17 cellular contexts compared by ENCODE assay signal in the genomic region with DNA sequence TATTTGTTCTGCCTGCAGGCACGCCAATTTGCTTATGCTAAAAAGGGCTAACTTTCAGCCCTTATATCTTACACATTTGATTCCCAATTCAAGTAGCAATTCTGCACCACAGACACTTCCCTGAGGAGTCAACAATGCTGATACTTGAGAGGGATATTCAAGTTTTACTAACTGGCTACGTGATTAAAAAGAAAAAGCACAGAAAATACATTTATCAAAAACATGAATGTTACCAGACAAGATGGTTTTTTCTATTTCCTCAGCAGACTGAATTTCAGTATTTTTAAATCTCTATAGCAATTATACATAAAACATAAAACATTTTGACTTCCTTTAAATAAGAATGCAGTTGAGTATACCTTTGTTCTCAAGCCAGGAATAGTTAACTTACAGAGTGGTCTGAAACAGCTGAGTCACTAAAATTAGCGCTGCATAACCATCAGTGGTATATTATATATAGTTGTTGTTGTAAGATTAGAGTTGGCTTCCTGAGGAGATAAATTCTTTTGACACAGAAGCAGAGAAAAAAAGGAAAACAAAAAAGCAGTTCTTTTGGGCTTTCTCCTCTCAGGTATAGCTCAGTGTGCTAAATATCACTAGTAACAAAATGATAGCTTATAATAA. TPM values are rescaled to one million over a fixed set of nuclear protein-coding genes. Genes with fewer than 3 reads are reported as not detected.
DNase-seq lines count a peak whose midpoint lies in the region; ATAC-seq, FAIRE-seq and TF ChIP-seq lines count a peak whose summit lies in the region.
"Had no signal": no experiment of that assay in that cellular context is flagged by ENCODE, and none has a peak within 500 bp of the region (broad histone marks: within the 10 kb centered on the region; RNA-seq: fewer than 3 reads in every experiment).

No MANE protein-coding gene starts in this region.

- peaks cover 31 to 48% of the 10 kb centered on the region in 2 experiments for H3K79me1 ChIP-seq in IMR-90 (ENCODE audit: low read depth in 1 of 2, low read length in 2 of 2)

- BruUV-seq in IMR-90 (replicated peaks; lab: Mats Ljungman, UMichigan) = no TSS peak

- H3K27me3 ChIP-seq in IMR-90 (ENCODE audit: control insufficient read depth, insufficient read depth, low read length) (no peaks in the 10 kb centered on the region), astrocyte (ENCODE audit: insufficient read depth, low read length) (no peaks in the 10 kb centered on the region), WERI-Rb-1 (ENCODE audit: insufficient read depth, low read depth, severe bottlenecking) (no peaks in the 10 kb centered on the region)
- H3K27me3 ChIP-seq: hepatocyte, uterus had no signal

- H2AK5ac ChIP-seq in IMR-90 (ENCODE audit: low read depth, low read length) = no peak overlapping the region

- H3K27me3 Mint-ChIP-seq in astrocyte (ENCODE audit: low read depth, unreplicated experiment) (no peaks in the 10 kb centered on the region), nephron (ENCODE audit: low read depth) (no peaks in the 10 kb centered on the region)
- H3K27me3 Mint-ChIP-seq: stimulated activated naive CD8-positive, alpha-beta T cell treated with anti-CD3 and anti-CD28 coated beads, Interleukin-15, amount 100 ng/mL, for 72 hours had no signal

- H3K18ac ChIP-seq in IMR-90 (ENCODE audit: low read depth, low read length) = no peak overlapping the region

- peaks cover 65% of the 10 kb centered on the region for H3K79me2 ChIP-seq in astrocyte (ENCODE audit: insufficient read depth, low read length)

- H2BK120ac ChIP-seq in IMR-90 (ENCODE audit: low read depth, low read length) = no peak overlapping the region

- H4K20me1 ChIP-seq in IMR-90 (ENCODE audit: insufficient read depth, low read length) = 0 out of 2 replicates have a peak, but pooled peaks cover 3% of the 10 kb centered on the region
- H4K20me1 ChIP-seq in astrocyte (ENCODE audit: insufficient read depth, low read length) = peaks cover 20% of the 10 kb centered on the region

- in situ Hi-C loops in IMR-90 (cut with MboI; ENCODE audit: low sequenced_read_pairs) = no loop called here

- TF ChIP-seq CTCF in IMR-90 (conservative IDR thresholded peaks at IDR 0.05; ENCODE audit: low read depth, low read length) (no peak), astrocyte (IDR thresholded peaks at IDR 0.05; ENCODE audit: insufficient read depth, low read depth, low read length) (no peak), nephron (IDR thresholded peaks at IDR 0.05; ENCODE audit: unreplicated experiment in 3 of 3) (no peak), WERI-Rb-1 (IDR thresholded peaks at IDR 0.05; ENCODE audit: low read depth, low read length) (no peak)

- H3K9me3 ChIP-seq in IMR-90 (ENCODE audit: control insufficient read depth, insufficient read depth, low read length) (no peaks in the 10 kb centered on the region), astrocyte (ENCODE audit: insufficient read depth, low read depth, low read length) (no peaks in the 10 kb centered on the region), WERI-Rb-1 (ENCODE audit: severe bottlenecking) (no peaks in the 10 kb centered on the region)
- H3K9me3 ChIP-seq: uterus had no signal

- no peak for TF ChIP-seq POLR2A in IMR-90 (IDR thresholded peaks at IDR 0.05; ENCODE audit: low read depth, low read length)

- H3K4me2 ChIP-seq in IMR-90 (ENCODE audit: low read depth, low read length) (no peak overlapping the region), astrocyte (ENCODE audit: low read length) (no peak overlapping the region)
- H3K4me2 ChIP-seq: hepatocyte had no signal

- no peak overlapping the region for H4K5ac ChIP-seq in IMR-90 (ENCODE audit: low read depth, low read length)

- H3K56ac ChIP-seq in IMR-90 (ENCODE audit: extremely low read depth, insufficient read depth, low read length) = no peak overlapping the region

- FAIRE-seq in astrocyte (lab: Jason Lieb, UNC) = peak; percentile 20

- H4K91ac ChIP-seq in IMR-90 (ENCODE audit: insufficient read depth, low read depth, low read length) = no peak overlapping the region

- H3K23ac ChIP-seq in IMR-90 (ENCODE audit: low read depth, low read length) = no peak overlapping the region

- peaks cover 2% of the 10 kb centered on the region; the same call in 1 of the 2 replicates for H3K9me1 ChIP-seq in IMR-90 (ENCODE audit: insufficient read depth, low read length)

- no CpG with 5 or more reads among the region's 3 CpGs for WGBS in IMR-90 (ENCODE audit: extremely low coverage in 2 of 2, insufficient read length in 1 of 2), 2 experiments

- H3K9ac ChIP-seq in IMR-90 (ENCODE audit: low read depth, low read length) (no peak overlapping the region), astrocyte (ENCODE audit: low read length) (no peak overlapping the region)
- H3K9ac ChIP-seq: parathyroid adenoma had no signal

- H3K27ac ChIP-seq in IMR-90 (ENCODE audit: insufficient read depth, low read length) = no peak overlapping the region
- no peak overlapping the region for H3K27ac ChIP-seq in astrocyte (ENCODE audit: low read depth, low read length)
- no peak overlapping the region for H3K27ac ChIP-seq in WERI-Rb-1
- H3K27ac ChIP-seq: hepatocyte, parathyroid adenoma, uterus had no signal

- H3K36me3 ChIP-seq in IMR-90 (ENCODE audit: control insufficient read depth, insufficient read depth, low read length) (peaks cover 3% of the 10 kb centered on the region), astrocyte (ENCODE audit: insufficient read depth, low read length) (peaks cover 3% of the 10 kb centered on the region), WERI-Rb-1 (peaks cover 4% of the 10 kb centered on the region)
- H3K36me3 ChIP-seq: uterus had no signal

- H3K9me3 Mint-ChIP-seq in astrocyte (ENCODE audit: unreplicated experiment) (no peaks in the 10 kb centered on the region), nephron (no peaks in the 10 kb centered on the region)
- H3K9me3 Mint-ChIP-seq: stimulated activated naive CD8-positive, alpha-beta T cell treated with anti-CD3 and anti-CD28 coated beads, Interleukin-15, amount 100 ng/mL, for 72 hours had no signal

- no peak for TF ChIP-seq RAD21 in IMR-90 (IDR thresholded peaks at IDR 0.05; ENCODE audit: low read length)

- H2BK15ac ChIP-seq in IMR-90 (ENCODE audit: low read depth, low read length) = no peak overlapping the region

- H3K4me1 ChIP-seq in IMR-90 (ENCODE audit: control insufficient read depth, insufficient read depth, low read length) (no peaks in the 10 kb centered on the region), astrocyte (ENCODE audit: insufficient read depth, low read length) (no peaks in the 10 kb centered on the region)
- H3K4me1 ChIP-seq: parathyroid adenoma, uterus had no signal

- no peaks in the 10 kb centered on the region for H3K36me3 Mint-ChIP-seq in astrocyte (ENCODE audit: low read depth, unreplicated experiment)
- peaks cover 10% of the 10 kb centered on the region for H3K36me3 Mint-ChIP-seq in nephron (ENCODE audit: low read depth)

- H3K4ac ChIP-seq in IMR-90 (ENCODE audit: low read depth, low read length) = no peak overlapping the region

- dilution Hi-C loops in IMR-90 (cut with HindIII; ENCODE audit: low sequenced_read_pairs, unreplicated experiment) = no loop called here

- CTCF ChIA-PET in IMR-90 (lab: Yijun Ruan, JAX) = no interaction called here

- intact Hi-C loops in IMR-90 (cut with micrococcal nuclease) = no loop called here

- POLR2A ChIA-PET in IMR-90 (lab: Charles Lee; ENCODE audit: unreplicated experiment) = no interaction called here

- H3K4me1 Mint-ChIP-seq in astrocyte (ENCODE audit: low read depth, unreplicated experiment) (peaks cover 12% of the 10 kb centered on the region), nephron (peaks cover 49% of the 10 kb centered on the region)

- ATAC-seq in GM18907 (IDR thresholded peaks at IDR 0.05; ENCODE audit: unreplicated experiment) (peak; percentile 38), IMR-90 (ENCODE audit: low read depth) (no peak)
- ATAC-seq: esophagus mucosa; stimulated activated naive CD8-positive, alpha-beta T cell treated with anti-CD3 and anti-CD28 coated beads, Interleukin-15, amount 100 ng/mL, for 72 hours had no signal

- no peak overlapping the region for H2AFZ ChIP-seq in IMR-90 (replicated peaks; ENCODE audit: low read length, poor library complexity)
- no peak overlapping the region for H2AFZ ChIP-seq in astrocyte (ENCODE audit: low read depth, low read length)
- H2AFZ ChIP-seq: hepatocyte, parathyroid adenoma had no signal

- H3K14ac ChIP-seq in IMR-90 (replicated peaks; ENCODE audit: low read depth, low read length) = no peak overlapping the region

- H3K27ac Mint-ChIP-seq in astrocyte (ENCODE audit: unreplicated experiment) (peak overlapping the region; percentile 24), nephron (peak overlapping the region; percentile 94 to 95 (median 95))
- H3K27ac Mint-ChIP-seq: stimulated activated naive CD8-positive, alpha-beta T cell treated with anti-CD3 and anti-CD28 coated beads, Interleukin-15, amount 100 ng/mL, for 72 hours had no signal

- no peak overlapping the region for H2AK9ac ChIP-seq in IMR-90 (replicated peaks; ENCODE audit: low read depth, low read length, poor library complexity)

- H3K4me3 ChIP-seq in IMR-90 (ENCODE audit: insufficient read depth, low read depth, low read length) (no peak overlapping the region), astrocyte (ENCODE audit: insufficient read depth, low read depth, low read length) (no peak overlapping the region), WERI-Rb-1 (ENCODE audit: low read depth, low read length) (no peak overlapping the region)
- H3K4me3 ChIP-seq: hepatocyte, uterus had no signal

- no peak overlapping the region for H2BK20ac ChIP-seq in IMR-90 (ENCODE audit: low read depth, low read length)

- no peak overlapping the region for H4K8ac ChIP-seq in IMR-90 (ENCODE audit: low read depth in 2 of 2, low read length in 2 of 2)

- H3K4me3 Mint-ChIP-seq in astrocyte (ENCODE audit: unreplicated experiment) (no peak overlapping the region), nephron (peak overlapping the region in 2 of 3 experiments; percentile 0 to 29)
- H3K4me3 Mint-ChIP-seq: stimulated activated naive CD8-positive, alpha-beta T cell treated with anti-CD3 and anti-CD28 coated beads, Interleukin-15, amount 100 ng/mL, for 72 hours had no signal

- no peak for DNase-seq in IMR-90
- DNase-seq in astrocyte (ENCODE audit: low read depth) = peak; percentile 31
- no peak for DNase-seq in DMS 273 treated with DMSO at 0.1 percent for 48 hours (lab: John Stamatoyannopoulos, UW)
- no peak for DNase-seq in WERI-Rb-1
- DNase-seq in stimulated activated CD4-positive, alpha-beta T cell treated with anti-CD3 and anti-CD28 coated beads, Interleukin-2, amount 100 ng/mL, for 48 hours = no peak
- DNase-seq: activated CD4-positive, alpha-beta T cell treated with anti-CD3 and anti-CD28 coated beads, Interleukin-2, amount 50 U/mL, for 48 hours; activated T-cell treated with anti-CD3 and anti-CD28 coated beads, Interleukin-2, amount 50 U/mL, for 48 hours; amygdala; NK-92 treated with Interleukin-12 subunit alpha and Interleukin-12 subunit beta, amount 100 ng/mL, for 24 hours; SHP77; stimulated activated naive CD8-positive, alpha-beta T cell treated with anti-CD3 and anti-CD28 coated beads, Interleukin-15, amount 100 ng/mL, for 72 hours; uterus had no signal

- H2BK5ac ChIP-seq in IMR-90 (ENCODE audit: low read depth, low read length, poor library complexity, severe bottlenecking) = no peak overlapping the region

RNA-seq across cellular contexts. Expression of a gene that starts 33.8 kb away (rescaled TPM):
- total RNA-seq in IMR-90 (2012; rRNA removed) (58.8 and 107 TPM in 2 replicates), astrocyte (173 and 183 TPM in 2 replicates)
- 89.6 and 94.4 TPM in 2 replicates for polyA plus RNA-seq in IMR-90 (2012; rRNA removed)
- polyA plus RNA-seq in IMR-90 (2012; cell fraction: cytosol; rRNA removed) = 13.3 and 19.2 TPM in 2 replicates
- polyA plus RNA-seq in IMR-90 (2012; cell fraction: nucleus; rRNA removed; ENCODE audit: low replicate concordance) = 2.9 and 20.3 TPM in 2 replicates
